17 cellular contexts compared by ENCODE assay signal in genomic region chr1:55192093-55192492, GRCh38.
"Had no signal": no experiment of that assay in that cellular context is flagged by ENCODE, and none has a peak within 500 bp of the region (broad histone marks: within the 10 kb centered on the region; RNA-seq: fewer than 3 reads in every experiment).

No MANE protein-coding gene starts in this region.

- H3K27ac Mint-ChIP-seq: activated CD4-positive, alpha-beta memory T cell treated with anti-CD3 and anti-CD28 coated beads for 36 hours; memory B cell; stimulated activated naive B cell treated with anti-CD40 and anti-IgM and Interleukin-4, amounts not matched to agents 10 μg/mL and 1 μg/mL and 100 μg/mL, for 72 hours had no signal

- ATAC-seq: activated T-cell treated with anti-CD3 and anti-CD28 coated beads, Interleukin-2, amount 50 U/mL, for 4 hours; gastrocnemius medialis; heart right ventricle; left lung; sciatic nerve; stimulated activated naive B cell treated with anti-CD40 and anti-IgM and Interleukin-4, amounts not matched to agents 10 μg/mL and 1 μg/mL and 100 μg/mL, for 72 hours had no signal

- H3K27me3 ChIP-seq: cardiac muscle cell, colonic mucosa, gastrocnemius medialis, heart right ventricle, left lung, spleen, transverse colon had no signal

- H3K9me3 ChIP-seq: colonic mucosa, gastrocnemius medialis, heart right ventricle, left lung, spleen, transverse colon had no signal

- H3K27me3 Mint-ChIP-seq: activated CD4-positive, alpha-beta memory T cell treated with anti-CD3 and anti-CD28 coated beads for 36 hours; memory B cell; stimulated activated naive B cell treated with anti-CD40 and anti-IgM and Interleukin-4, amounts not matched to agents 10 μg/mL and 1 μg/mL and 100 μg/mL, for 72 hours had no signal

- H3K9me3 Mint-ChIP-seq: activated CD4-positive, alpha-beta memory T cell treated with anti-CD3 and anti-CD28 coated beads for 36 hours; activated T-cell treated with anti-CD3 and anti-CD28 coated beads, Interleukin-2, amount 50 U/mL, for 4 hours; memory B cell; stimulated activated naive B cell treated with anti-CD40 and anti-IgM and Interleukin-4, amounts not matched to agents 10 μg/mL and 1 μg/mL and 100 μg/mL, for 72 hours had no signal

- H3K36me3 ChIP-seq: cardiac muscle cell, colonic mucosa, gastrocnemius medialis, left lung, spleen, transverse colon had no signal

- DNase-seq: activated CD4-positive, alpha-beta memory T cell treated with anti-CD3 and anti-CD28 coated beads for 36 hours; activated CD4-positive, alpha-beta T cell treated with anti-CD3 and anti-CD28 coated beads for 1 hour; activated gamma-delta T cell; activated T-cell treated with anti-CD3 and anti-CD28 coated beads, Interleukin-2, amount 50 U/mL, for 4 hours; colonic mucosa; effector CD4-positive, alpha-beta T cell; gastrocnemius medialis; heart right ventricle; left lung; spleen; stimulated activated CD4-positive, alpha-beta T cell treated with anti-CD3 and anti-CD28 coated beads, Interleukin-1b, Interleukin-23, amount 100 ng/mL, for 48 hours; stimulated activated naive B cell treated with anti-CD40 and anti-IgM and Interleukin-4, amounts not matched to agents 10 μg/mL and 1 μg/mL and 100 μg/mL, for 72 hours; substantia nigra; transverse colon had no signal

- H3K4me3 Mint-ChIP-seq: activated CD4-positive, alpha-beta memory T cell treated with anti-CD3 and anti-CD28 coated beads for 36 hours; activated T-cell treated with anti-CD3 and anti-CD28 coated beads, Interleukin-2, amount 50 U/mL, for 4 hours; memory B cell; stimulated activated naive B cell treated with anti-CD40 and anti-IgM and Interleukin-4, amounts not matched to agents 10 μg/mL and 1 μg/mL and 100 μg/mL, for 72 hours had no signal

- H3K4me3 ChIP-seq: cardiac muscle cell, colonic mucosa, gastrocnemius medialis, heart right ventricle, left lung, spleen, transverse colon had no signal

- H3K27ac ChIP-seq: cardiac muscle cell, colonic mucosa, gastrocnemius medialis, heart right ventricle, left lung, spleen, transverse colon had no signal
